Comparison of ENCODE assay signal across 8 cellular contexts in genomic region chr6:158561247-158561884, GRCh38. TPM values are rescaled to one million over a fixed set of nuclear protein-coding genes. Genes with fewer than 3 reads are reported as not detected.
A peak's percentile ranks its signal among the peaks of the same experiment; 100 is the strongest.
DNase-seq lines count a peak whose midpoint lies in the region; ATAC-seq and TF ChIP-seq lines count a peak whose summit lies in the region.

No MANE protein-coding gene starts in this region.

- H3K4me3 ChIP-seq in heart left ventricle (peak overlapping the region in 10 of 12 donors; percentile 83 to 99 (median 94)), mesodermal cell (ENCODE audit: extremely low read depth, insufficient read depth, low read length, poor library complexity, severe bottlenecking) (peak overlapping the region; percentile 84), urinary bladder (ENCODE audit: low read depth, low read length) (peak overlapping the region; percentile 86)

- H3K27ac Mint-ChIP-seq in brain, result peak overlapping the region in 4 of 5 experiments; percentile 79 to 93 (median 90)

- ATAC-seq in heart left ventricle (no peak), Right ventricle myocardium superior (ENCODE audit: poor library complexity) (no peak), GM19467 (IDR thresholded peaks at IDR 0.05; ENCODE audit: unreplicated experiment) (no peak), HG03432 (IDR thresholded peaks at IDR 0.05; ENCODE audit: unreplicated experiment) (no peak)

- peaks cover 0 to 2% (median 0%) of the 10 kb centered on the region in 5 experiments for H3K9me3 Mint-ChIP-seq in brain

- no peak for TF ChIP-seq POLR2A in heart left ventricle (IDR thresholded peaks at IDR 0.05)

- H3K27me3 ChIP-seq in heart left ventricle, result no peaks in the 10 kb centered on the region

- 80 to 89% (median 83%) methylated on average over 14 of the region's 14 CpGs for WGBS in heart left ventricle, 4 donors
- 81 to 86% methylated on average over 12 to 13 of the region's 14 CpGs for WGBS in mesodermal cell (ENCODE audit: insufficient coverage in 2 of 2), 2 experiments
- WGBS in urinary bladder, result 74% methylated on average over 14 of the region's 14 CpGs

- H3K27me3 Mint-ChIP-seq in brain, result peaks cover 3% of the 10 kb centered on the region

- H3K27ac ChIP-seq in heart left ventricle (no peak overlapping the region), mesodermal cell (ENCODE audit: low read depth, low read length, severe bottlenecking) (no peak overlapping the region), urinary bladder (ENCODE audit: low read depth) (no peak overlapping the region)

- H3K9me3 ChIP-seq in heart left ventricle (no peaks in the 10 kb centered on the region), mesodermal cell (ENCODE audit: control insufficient read depth, low read length) (no peaks in the 10 kb centered on the region)

- peaks cover 35% of the 10 kb centered on the region for H3K4me1 Mint-ChIP-seq in brain

- H3K4me3 Mint-ChIP-seq in brain, result peak overlapping the region; percentile 96 to 98 (median 97)

- no peaks in the 10 kb centered on the region for H3K36me3 Mint-ChIP-seq in brain

- H3K36me3 ChIP-seq in heart left ventricle, result no peaks in the 10 kb centered on the region
- peaks cover 11% of the 10 kb centered on the region for H3K36me3 ChIP-seq in mesodermal cell (ENCODE audit: control insufficient read depth, insufficient read depth, low read length)
- H3K36me3 ChIP-seq in urinary bladder (ENCODE audit: insufficient read depth), result no peaks in the 10 kb centered on the region

- TF ChIP-seq CTCF in heart left ventricle (IDR thresholded peaks at IDR 0.05), result no peak
- TF ChIP-seq CTCF in brain (conservative IDR thresholded peaks at IDR 0.05), result no peak

- intact Hi-C loops in heart left ventricle (cut with DNase I), result no loop called here
- intact Hi-C loops in Right ventricle myocardium superior (cut with DNase I), result no loop called here

- DNase-seq in heart left ventricle (no peak), Right ventricle myocardium superior (no peak), NCI-H128 (lab: John Stamatoyannopoulos, UW; ENCODE audit: unreplicated experiment) (no peak)

- H3K4me1 ChIP-seq in heart left ventricle, result peaks cover 0 to 52% (median 15%) of the 10 kb centered on the region in 12 donors
- H3K4me1 ChIP-seq in mesodermal cell (ENCODE audit: control insufficient read depth, insufficient read depth, low read length, poor library complexity, severe bottlenecking), result peaks cover 8% of the 10 kb centered on the region
- no peaks in the 10 kb centered on the region for H3K4me1 ChIP-seq in urinary bladder (ENCODE audit: insufficient read depth)

RNA-seq across cellular contexts. Expression of gene TMEM181, which starts 1.5 kb away (rescaled TPM):
- 10 to 100 TPM in 5 of 9 donors, 1 to 10 TPM in 4; 7.1 to 14.3 (median 10.1) TPM for total RNA-seq in heart left ventricle
- polyA plus RNA-seq in heart left ventricle, result 10 to 100 TPM in 1 of 2 donors, 1 to 10 TPM in 1; 4.3 to 11.4 TPM
- total RNA-seq in Right ventricle myocardium superior, result 8.8 TPM
- 27.3 TPM for polyA plus RNA-seq in brain (ENCODE audit: insufficient read depth, low read depth, low replicate concordance)
- polyA plus RNA-seq in mesodermal cell (2013, experiment 1 of 2), result 23.3 TPM
- 23.1 TPM for polyA plus RNA-seq in mesodermal cell (2013, experiment 2 of 2)
- 41.4 TPM for total RNA-seq in urinary bladder
- polyA plus RNA-seq in urinary bladder, result 23.8 TPM
